18 cellular contexts compared by ENCODE assay signal in genomic region chr14:31893156-31893813, GRCh38.
DNase-seq lines count a peak whose midpoint lies in the region; ATAC-seq, FAIRE-seq and TF ChIP-seq lines count a peak whose summit lies in the region.
"Had no signal": no experiment of that assay in that cellular context is flagged by ENCODE, and none has a peak within 500 bp of the region (broad histone marks: within the 10 kb centered on the region; RNA-seq: fewer than 3 reads in every experiment).

No MANE protein-coding gene starts in this region.

- FAIRE-seq in H54 (lab: Jason Lieb, UNC): peak; percentile 11
- FAIRE-seq: G401.6 had no signal

- DNase-seq in H54 (ENCODE audit: insufficient read length, low spot score) (no peak), PC-3 (peak; percentile 73), left cardiac atrium (no peak), pons (ENCODE audit: low spot score) (peak; percentile 14), activated T-cell treated with anti-CD3 and anti-CD28 coated beads for 4 hours (no peak), NCI-H345 treated with DMSO at 0.1 percent for 48 hours (lab: John Stamatoyannopoulos, UW; ENCODE audit: unreplicated experiment) (no peak), cerebellar cortex (ENCODE audit: low spot score) (no peak), SKM-1 treated with dmso at 0.1 percent for 144 hours (lab: John Stamatoyannopoulos, UW; ENCODE audit: unreplicated experiment) (no peak)
- DNase-seq: activated CD4-positive, alpha-beta T cell treated with anti-CD3 and anti-CD28 coated beads, Interleukin-2, amount 10 ng/mL, durations not matched to agents 24 days and 14 days; activated T-cell treated with anti-CD3 and anti-CD28 coated beads, Interleukin-2, amount 50 U/mL, for 72 hours; NCI-H1092; NCI-H510A treated with DMSO at 0.1 percent for 48 hours; psoas muscle; stimulated activated CD4-positive, alpha-beta T cell treated with anti-CD3 and anti-CD28 coated beads, Interleukin-4, amount 100 ng/mL, for 24 hours; T-helper 9 cell had no signal

- H3K4me3 ChIP-seq in PC-3 (ENCODE audit: low read length): no peak overlapping the region
- H3K4me3 ChIP-seq: coronary artery, psoas muscle had no signal

- H4K20me1 ChIP-seq in PC-3 (ENCODE audit: low read length): no peaks in the 10 kb centered on the region

- H3K27me3 ChIP-seq in PC-3 (ENCODE audit: low read length): no peaks in the 10 kb centered on the region

- H3K9me2 ChIP-seq in PC-3 (replicated peaks; ENCODE audit: low read length): no peaks in the 10 kb centered on the region

- intact Hi-C loops in PC-3 (cut with micrococcal nuclease) (loop anchor here (2.0 to 10.0 kb wide), 3 partner anchors 118 to 382 kb away; no protein-coding TSS in a partner anchor), left cardiac atrium (cut with DNase I) (no loop called here)

- ATAC-seq in PC-3: peak; percentile 88
- peak; percentile 19 to 39 for ATAC-seq in left cardiac atrium
- ATAC-seq: activated T-cell treated with anti-CD3 and anti-CD28 coated beads, Interleukin-2, amount 50 U/mL, for 72 hours; psoas muscle; stimulated activated memory B cell treated with anti-CD40 and anti-IgM and Interleukin-4, amounts not matched to agents 10 μg/mL and 1 μg/mL and 100 μg/mL, for 72 hours had no signal

- peak overlapping the region; percentile 52 for H3K27ac ChIP-seq in PC-3 (ENCODE audit: low read length)
- H3K27ac ChIP-seq: coronary artery, psoas muscle had no signal

- CTCF ChIA-PET in PC-3 (lab: Charles Lee): no interaction called here

- H3K9me3 ChIP-seq in PC-3 (ENCODE audit: low read length): no peaks in the 10 kb centered on the region
- H3K9me3 ChIP-seq: psoas muscle had no signal

- BruUV-seq in PC-3 (replicated peaks; lab: Mats Ljungman, UMichigan): no TSS peak

- no peaks in the 10 kb centered on the region for H3F3A ChIP-seq in PC-3 (ENCODE audit: low read length, unreplicated experiment)

- peaks cover 36% of the 10 kb centered on the region for H3K4me1 ChIP-seq in PC-3 (ENCODE audit: insufficient read depth, low read length)
- H3K4me1 ChIP-seq: psoas muscle had no signal

- no peaks in the 10 kb centered on the region for H3K36me3 ChIP-seq in PC-3 (ENCODE audit: low read depth, low read length)

- no peaks in the 10 kb centered on the region for H3K79me2 ChIP-seq in PC-3 (ENCODE audit: low read length)

- no peak overlapping the region for H3K9ac ChIP-seq in PC-3 (ENCODE audit: low read length)

- no peak for TF ChIP-seq POLR2A in H54 (IDR thresholded peaks at IDR 0.05; ENCODE audit: low read depth, low read length)

- POLR2A ChIA-PET in PC-3 (lab: Charles Lee; ENCODE audit: unreplicated experiment): no interaction called here

- H2AFZ ChIP-seq in PC-3 (ENCODE audit: low read length): no peak overlapping the region

- TF ChIP-seq CTCF in PC-3 (conservative IDR thresholded peaks at IDR 0.05; ENCODE audit: low read depth, low read length): no peak

- H3K4me2 ChIP-seq in PC-3 (ENCODE audit: low read length): peak overlapping the region; percentile 26

Comparison
In these comparisons a context has a peak if more than half of its experiments do, and no peak if none do; other contexts are left out.
1. DNase-seq: peak in PC-3 (single experiment) and pons (single experiment); none in H54 (single experiment), left cardiac atrium (single experiment), activated T-cell treated with anti-CD3 and anti-CD28 coated beads for 4 hours (single experiment), NCI-H345 treated with DMSO at 0.1 percent for 48 hours (single experiment), cerebellar cortex (single experiment) and SKM-1 treated with dmso at 0.1 percent for 144 hours (single experiment).